ENCODE assay signal across 8 cellular contexts in the genomic region with DNA sequence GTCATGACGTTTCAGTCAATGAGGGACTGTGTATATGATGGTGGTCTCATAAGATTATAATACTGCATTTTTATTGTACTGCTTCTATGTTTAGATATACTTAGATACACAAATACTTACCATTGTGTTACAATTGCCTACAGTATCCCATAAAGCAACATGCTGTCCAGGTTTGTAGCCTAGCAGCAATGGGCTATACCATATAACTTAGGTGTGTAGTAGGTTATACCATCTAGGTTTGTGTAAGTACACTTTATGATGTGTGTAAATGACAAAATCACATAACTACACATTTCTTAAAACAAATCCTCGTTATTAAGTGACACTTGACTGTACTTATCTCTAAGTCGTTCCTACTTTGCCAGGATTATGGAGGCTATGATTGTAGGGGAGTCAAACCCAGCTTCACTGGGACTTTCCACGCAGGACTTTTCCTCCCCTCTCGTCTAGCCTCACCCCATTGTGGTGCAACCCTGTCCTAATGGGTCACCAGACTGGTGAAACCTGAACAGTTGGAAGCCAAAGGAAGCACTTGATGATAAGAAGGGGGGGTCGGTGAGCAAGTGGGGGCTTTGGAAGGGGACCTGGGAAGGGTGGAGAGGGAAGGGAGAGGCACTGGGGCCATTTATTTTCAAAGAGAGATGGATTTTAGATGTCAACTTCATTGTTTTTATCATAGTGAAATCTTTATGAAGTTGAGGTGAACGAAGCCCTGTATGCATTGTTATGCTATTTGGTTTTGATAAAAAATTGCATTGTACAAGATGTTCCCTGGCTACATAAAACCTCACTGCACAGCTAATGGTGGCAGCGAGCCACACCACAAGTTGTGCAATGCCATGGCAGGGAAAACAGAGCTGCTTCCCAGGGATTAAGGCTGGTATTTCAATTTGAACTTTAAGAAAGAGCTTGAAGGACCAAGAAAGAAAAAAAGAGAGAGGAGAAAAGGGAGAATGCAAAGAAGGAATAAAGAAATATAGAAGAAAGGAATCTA.
DNase-seq lines count a peak whose midpoint lies in the region; ATAC-seq and TF ChIP-seq lines count a peak whose summit lies in the region.

No MANE protein-coding gene starts in this region.

- no peak overlapping the region for H2BK20ac ChIP-seq in IMR-90 (ENCODE audit: low read depth, low read length)

- H3K27me3 Mint-ChIP-seq in chondrocyte (ENCODE audit: low read depth): no peaks in the 10 kb centered on the region

- H3K4me1 ChIP-seq in IMR-90 (ENCODE audit: control insufficient read depth, insufficient read depth, low read length) (peaks cover 3% of the 10 kb centered on the region), liver (ENCODE audit: control insufficient read depth in 4 of 4, insufficient read depth in 4 of 4, low read length in 3 of 4) (peaks cover 1 to 11% (median 3%) of the 10 kb centered on the region in 4 donors), urinary bladder (ENCODE audit: insufficient read depth) (no peaks in the 10 kb centered on the region)

- peak; percentile 68 for DNase-seq in IMR-90
- DNase-seq in chondrocyte (ENCODE audit: low spot score): no peak
- DNase-seq in putamen (ENCODE audit: low spot score): no peak
- no peak for DNase-seq in SW 1271 (lab: John Stamatoyannopoulos, UW)
- no peak for DNase-seq in activated T-cell treated with anti-CD3 and anti-CD28 coated beads, Interleukin-2, amount 50 U/mL, for 1 hour

- H3K9me3 Mint-ChIP-seq in chondrocyte (ENCODE audit: low read depth): no peaks in the 10 kb centered on the region

- peaks cover 21% of the 10 kb centered on the region for H3K4me1 Mint-ChIP-seq in chondrocyte (ENCODE audit: low read depth)

- H3K14ac ChIP-seq in IMR-90 (replicated peaks; ENCODE audit: low read depth, low read length): peak overlapping the region; percentile 26; the same call in 1 of the 2 replicates

- intact Hi-C loops in IMR-90 (cut with micrococcal nuclease): no loop called here

- peak overlapping the region; percentile 19; the same call in 1 of the 2 replicates for H3K4me2 ChIP-seq in IMR-90 (ENCODE audit: low read depth, low read length)

- ATAC-seq in IMR-90 (ENCODE audit: low read depth) (peak; percentile 73), GM21390 (IDR thresholded peaks at IDR 0.05; ENCODE audit: unreplicated experiment) (no peak)

- H3K9me3 ChIP-seq in IMR-90 (ENCODE audit: control insufficient read depth, insufficient read depth, low read length) (no peaks in the 10 kb centered on the region), liver (ENCODE audit: control insufficient read depth in 4 of 4, low read length in 3 of 4) (no peaks in the 10 kb centered on the region)

- no peaks in the 10 kb centered on the region for H3K79me1 ChIP-seq in IMR-90 (ENCODE audit: low read depth in 1 of 2, low read length in 2 of 2)

- peak overlapping the region; percentile 51 for H2AK9ac ChIP-seq in IMR-90 (replicated peaks; ENCODE audit: low read depth, low read length, poor library complexity)

- peak overlapping the region; percentile 43 for H3K18ac ChIP-seq in IMR-90 (ENCODE audit: low read depth, low read length)

- H3K27ac ChIP-seq in IMR-90 (ENCODE audit: insufficient read depth, low read length) (no peak overlapping the region), liver (ENCODE audit: low read depth in 1 of 2, low read length in 2 of 2) (no peak overlapping the region), urinary bladder (ENCODE audit: low read depth) (peak overlapping the region; percentile 12)

- no peak overlapping the region for H4K8ac ChIP-seq in IMR-90 (ENCODE audit: low read depth in 2 of 2, low read length in 2 of 2)

- H3K9me1 ChIP-seq in IMR-90 (ENCODE audit: insufficient read depth, low read length): no peaks in the 10 kb centered on the region

- H3K27me3 ChIP-seq in IMR-90 (ENCODE audit: control insufficient read depth, insufficient read depth, low read length): peaks cover 11% of the 10 kb centered on the region
- H3K27me3 ChIP-seq in liver (ENCODE audit: control insufficient read depth in 4 of 4, insufficient read depth in 4 of 4, low read length in 3 of 4): no peaks in the 10 kb centered on the region

- peak overlapping the region; percentile 25 for H2AFZ ChIP-seq in IMR-90 (replicated peaks; ENCODE audit: low read length, poor library complexity)

- H3K4me3 Mint-ChIP-seq in chondrocyte (ENCODE audit: unreplicated experiment): no peak overlapping the region

- H2BK120ac ChIP-seq in IMR-90 (ENCODE audit: low read depth, low read length): peak overlapping the region; percentile 2; the same call in 1 of the 2 replicates

- no peak for TF ChIP-seq POLR2A in IMR-90 (IDR thresholded peaks at IDR 0.05; ENCODE audit: low read depth, low read length)

- TF ChIP-seq RAD21 in IMR-90 (IDR thresholded peaks at IDR 0.05; ENCODE audit: low read length): no peak
- peak; percentile 43 to 56 for TF ChIP-seq RAD21 in liver (IDR thresholded peaks at IDR 0.05)

- H2BK15ac ChIP-seq in IMR-90 (ENCODE audit: low read depth, low read length): no peak overlapping the region

- H3K9ac ChIP-seq in IMR-90 (ENCODE audit: low read depth, low read length) (no peak overlapping the region), liver (ENCODE audit: low read depth in 1 of 2, low read length in 2 of 2) (no peak overlapping the region)

- BruUV-seq in IMR-90 (replicated peaks; lab: Mats Ljungman, UMichigan): no TSS peak

- H3K36me3 Mint-ChIP-seq in chondrocyte (ENCODE audit: low read depth): peaks cover 2% of the 10 kb centered on the region

- H2AK5ac ChIP-seq in IMR-90 (ENCODE audit: low read depth, low read length): no peak overlapping the region

- no peak overlapping the region for H4K5ac ChIP-seq in IMR-90 (ENCODE audit: low read depth, low read length)

- H3K36me3 ChIP-seq in IMR-90 (ENCODE audit: control insufficient read depth, insufficient read depth, low read length): no peaks in the 10 kb centered on the region
- H3K36me3 ChIP-seq in liver (ENCODE audit: control insufficient read depth in 4 of 4, insufficient read depth in 3 of 4, low read depth in 1 of 4, low read length in 3 of 4): no peaks in the 10 kb centered on the region
- H3K36me3 ChIP-seq in urinary bladder (ENCODE audit: insufficient read depth): no peaks in the 10 kb centered on the region

- in situ Hi-C loops in IMR-90 (cut with MboI; ENCODE audit: low sequenced_read_pairs): no loop called here

- dilution Hi-C loops in IMR-90 (cut with HindIII; ENCODE audit: low sequenced_read_pairs, unreplicated experiment): no loop called here

- WGBS in IMR-90 (ENCODE audit: extremely low coverage in 2 of 2, insufficient read length in 1 of 2), 2 experiments: no CpG with 5 or more reads among the region's 8 CpGs
- WGBS in liver: 61% methylated on average over 8 of the region's 8 CpGs
- 58% methylated on average over 8 of the region's 8 CpGs for whole genome bisulfite sequencing in urinary bladder

- TF ChIP-seq CTCF in IMR-90 (conservative IDR thresholded peaks at IDR 0.05; ENCODE audit: low read depth, low read length) (no peak), chondrocyte (IDR thresholded peaks at IDR 0.05) (no peak), liver (IDR thresholded peaks at IDR 0.05; ENCODE audit: low read depth, low read length, missing input control) (no peak)

- H3K4me3 ChIP-seq in IMR-90 (ENCODE audit: insufficient read depth, low read depth, low read length) (no peak overlapping the region), liver (ENCODE audit: low read depth in 1 of 3, low read length in 3 of 3) (no peak overlapping the region), urinary bladder (ENCODE audit: low read depth, low read length) (no peak overlapping the region)

- no peak overlapping the region for H3K56ac ChIP-seq in IMR-90 (ENCODE audit: extremely low read depth, insufficient read depth, low read length)

- no peak overlapping the region for H3K23ac ChIP-seq in IMR-90 (ENCODE audit: low read depth, low read length)

- H4K91ac ChIP-seq in IMR-90 (ENCODE audit: insufficient read depth, low read depth, low read length): no peak overlapping the region; the same call in 1 of the 2 replicates

- CTCF ChIA-PET in IMR-90 (lab: Yijun Ruan, JAX): no interaction called here

- no peak overlapping the region for H3K4ac ChIP-seq in IMR-90 (ENCODE audit: low read depth, low read length)

- H4K20me1 ChIP-seq in IMR-90 (ENCODE audit: insufficient read depth, low read length): no peaks in the 10 kb centered on the region

- H3K27ac Mint-ChIP-seq in chondrocyte (ENCODE audit: unreplicated experiment): peak overlapping the region; percentile 87

- POLR2A ChIA-PET in IMR-90 (lab: Charles Lee; ENCODE audit: unreplicated experiment): no interaction called here

- H2BK5ac ChIP-seq in IMR-90 (ENCODE audit: low read depth, low read length, poor library complexity, severe bottlenecking): no peak overlapping the region

TF ChIP-seq in IMR-90, 13 proteins besides CTCF, POLR2A, EP300 and RAD21:
- TF ChIP-seq CHD1 (IDR thresholded peaks at IDR 0.05; ENCODE audit: low read depth, low read length): no peak
- peak; percentile 95 for TF ChIP-seq CEBPB (IDR thresholded peaks at IDR 0.05; ENCODE audit: low read depth, low read length)
TF ChIP-seq in IMR-90: peak in this region for 1.

TF ChIP-seq in liver, 16 proteins besides CTCF, POLR2A, EP300 and RAD21 (continues in another document):
- TF ChIP-seq HNF4A (conservative IDR thresholded peaks at IDR 0.05): peak; percentile 17 to 19
- TF ChIP-seq JUND (IDR thresholded peaks at IDR 0.05): no peak
- TF ChIP-seq, protein P1, sequence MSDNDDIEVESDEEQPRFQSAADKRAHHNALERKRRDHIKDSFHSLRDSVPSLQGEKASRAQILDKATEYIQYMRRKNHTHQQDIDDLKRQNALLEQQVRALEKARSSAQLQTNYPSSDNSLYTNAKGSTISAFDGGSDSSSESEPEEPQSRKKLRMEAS (IDR thresholded peaks at IDR 0.05): no peak
- TF ChIP-seq, protein P2, sequence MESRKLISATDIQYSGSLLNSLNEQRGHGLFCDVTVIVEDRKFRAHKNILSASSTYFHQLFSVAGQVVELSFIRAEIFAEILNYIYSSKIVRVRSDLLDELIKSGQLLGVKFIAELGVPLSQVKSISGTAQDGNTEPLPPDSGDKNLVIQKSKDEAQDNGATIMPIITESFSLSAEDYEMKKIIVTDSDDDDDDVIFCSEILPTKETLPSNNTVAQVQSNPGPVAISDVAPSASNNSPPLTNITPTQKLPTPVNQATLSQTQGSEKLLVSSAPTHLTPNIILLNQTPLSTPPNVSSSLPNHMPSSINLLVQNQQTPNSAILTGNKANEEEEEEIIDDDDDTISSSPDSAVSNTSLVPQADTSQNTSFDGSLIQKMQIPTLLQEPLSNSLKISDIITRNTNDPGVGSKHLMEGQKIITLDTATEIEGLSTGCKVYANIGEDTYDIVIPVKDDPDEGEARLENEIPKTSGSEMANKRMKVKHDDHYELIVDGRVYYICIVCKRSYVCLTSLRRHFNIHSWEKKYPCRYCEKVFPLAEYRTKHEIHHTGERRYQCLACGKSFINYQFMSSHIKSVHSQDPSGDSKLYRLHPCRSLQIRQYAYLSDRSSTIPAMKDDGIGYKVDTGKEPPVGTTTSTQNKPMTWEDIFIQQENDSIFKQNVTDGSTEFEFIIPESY (IDR thresholded peaks at IDR 0.05): no peak
- TF ChIP-seq YY1 (IDR thresholded peaks at IDR 0.05): peak; percentile 68
